In genomic region chr19:38229585-38230073, GRCh38 we compare ENCODE assay signal across 8 cellular contexts. TPM values are rescaled to one million over a fixed set of nuclear protein-coding genes. Genes with fewer than 3 reads are reported as not detected.
DNase-seq lines count a peak whose midpoint lies in the region; ATAC-seq and TF ChIP-seq lines count a peak whose summit lies in the region.

No MANE protein-coding gene starts in this region.

- no peak for TF ChIP-seq CTCF in coronary artery (IDR thresholded peaks at IDR 0.05)

- in situ Hi-C loops in G401 (cut with HindIII; ENCODE audit: low sequenced_read_pairs): no loop called here

- peaks cover 30% of the 10 kb centered on the region for H3K27me3 Mint-ChIP-seq in memory B cell

- DNase-seq in G401 (ENCODE audit: low spot score) (peak; percentile 96), NCI-H446 (lab: John Stamatoyannopoulos, UW) (peak; percentile 17 to 89), coronary artery (ENCODE audit: low spot score) (no peak), memory B cell (ENCODE audit: low spot score in 2 of 2) (no peak)
- DNase-seq in activated CD4-positive, alpha-beta T cell treated with anti-CD3 and anti-CD28 coated beads for 4 hours: peak; percentile 49 to 50
- DNase-seq in stimulated activated CD8-positive, alpha-beta memory T cell treated with anti-CD3 and anti-CD28 coated beads, Interleukin-4, amount 100 ng/mL, for 24 hours (ENCODE audit: low read depth): peak; percentile 52

- peak overlapping the region; percentile 52 for H3K4me3 ChIP-seq in coronary artery

- H3K9me3 Mint-ChIP-seq in memory B cell: no peaks in the 10 kb centered on the region

- H3K27ac Mint-ChIP-seq in memory B cell: no peak overlapping the region

- H3K27ac ChIP-seq in coronary artery: no peak overlapping the region

- peak; percentile 66 for ATAC-seq in HG02884 (IDR thresholded peaks at IDR 0.05; ENCODE audit: unreplicated experiment)
- ATAC-seq in memory B cell (ENCODE audit: low read depth): peak; percentile 77
- no peak for ATAC-seq in GM18858 (IDR thresholded peaks at IDR 0.05; ENCODE audit: unreplicated experiment)

- no peak overlapping the region for H3K4me3 Mint-ChIP-seq in memory B cell

- no peaks in the 10 kb centered on the region for H3K36me3 Mint-ChIP-seq in memory B cell

- peaks cover 21% of the 10 kb centered on the region for H3K4me1 Mint-ChIP-seq in memory B cell

RNA-seq across cellular contexts. Expression of gene DPF1, which starts 5.6 kb away (rescaled TPM):
- total RNA-seq in G401 (2014; rRNA removed; shearing (Covaris generic)): 1.9 and 7.0 TPM in 2 replicates

RNA-seq across cellular contexts. Expression of gene PPP1R14A, which starts 26.5 kb away (rescaled TPM):
- 31.7 and 68.9 TPM in 2 replicates for total RNA-seq in G401 (2014; rRNA removed; shearing (Covaris generic))

RNA-seq across cellular contexts. Expression of gene SPINT2, which starts 34.7 kb away (rescaled TPM):
- 240 and 383 TPM in 2 replicates for total RNA-seq in G401 (2014; rRNA removed; shearing (Covaris generic))

Comparison
In these comparisons a context has a peak if more than half of its experiments do, and no peak if none do; other contexts are left out.
1. DNase-seq: peak in G401 (single experiment), NCI-H446 (2 of 2), activated CD4-positive, alpha-beta T cell treated with anti-CD3 and anti-CD28 coated beads for 4 hours (2 of 2) and stimulated activated CD8-positive, alpha-beta memory T cell treated with anti-CD3 and anti-CD28 coated beads, Interleukin-4, amount 100 ng/mL, for 24 hours (single experiment); none in coronary artery (single experiment) and memory B cell (0 of 2).